Comparison of ENCODE assay signal across 12 cellular contexts in genomic region chr19:40413291-40413994, GRCh38. TPM values are rescaled to one million over a fixed set of nuclear protein-coding genes. Genes with fewer than 3 reads are reported as not detected.
A peak's percentile ranks its signal among the peaks of the same experiment; 100 is the strongest.
DNase-seq lines count a peak whose midpoint lies in the region; ATAC-seq and TF ChIP-seq lines count a peak whose summit lies in the region.
"Had no signal": no experiment of that assay in that cellular context is flagged by ENCODE, and none has a peak within 500 bp of the region (broad histone marks: within the 10 kb centered on the region; RNA-seq: fewer than 3 reads in every experiment).

TSS of gene PRX (minus strand) at chr19:40413378. CDS start at chr19:40407932, 5,446 bp downstream.

- no peak within 1 kb of the TSS for H3K4me3 ChIP-seq in Jurkat, Clone E6-1 (ENCODE audit: low read length)
- no peak within 1 kb of the TSS for H3K4me3 ChIP-seq in endodermal cell (ENCODE audit: low read length)
- H3K4me3 ChIP-seq: SJSA1 had no signal

- H3K27me3 ChIP-seq in endodermal cell (ENCODE audit: control insufficient read depth, insufficient read depth, low read length, poor library complexity, severe bottlenecking): no peaks in the 10 kb centered on the region
- H3K27me3 ChIP-seq: SJSA1 had no signal

- H3K27ac ChIP-seq in endodermal cell (ENCODE audit: low read depth, low read length): no peak within 1 kb of the TSS
- H3K27ac ChIP-seq: SJSA1 had no signal

- ATAC-seq in GM21786 (IDR thresholded peaks at IDR 0.05; ENCODE audit: unreplicated experiment): no peak

- H3K9me3 Mint-ChIP-seq in endodermal cell: no peaks in the 10 kb centered on the region
- no peaks in the 10 kb centered on the region for H3K9me3 Mint-ChIP-seq in mesothelial cell of epicardium
- H3K9me3 Mint-ChIP-seq: memory B cell had no signal

- 52 to 59% methylated on average over 12 to 18 of the region's 20 CpGs for WGBS in endodermal cell (ENCODE audit: insufficient coverage in 1 of 2, insufficient read length in 1 of 2), 2 experiments

- H3K9ac ChIP-seq in endodermal cell (ENCODE audit: extremely low read depth, low read length, poor library complexity, severe bottlenecking): no peak within 1 kb of the TSS

- no peaks in the 10 kb centered on the region for H3K36me3 ChIP-seq in endodermal cell (ENCODE audit: control insufficient read depth, insufficient read depth, low read length)
- H3K36me3 ChIP-seq: SJSA1 had no signal

- no peaks in the 10 kb centered on the region for H3K4me1 ChIP-seq in endodermal cell (ENCODE audit: control insufficient read depth, insufficient read depth, low read length)

- TF ChIP-seq CTCF in endodermal cell (conservative IDR thresholded peaks at IDR 0.05) (no peak), mesothelial cell of epicardium (IDR thresholded peaks at IDR 0.05; ENCODE audit: unreplicated experiment) (no peak)

- no peaks in the 10 kb centered on the region for H3K27me3 Mint-ChIP-seq in endodermal cell (ENCODE audit: insufficient read depth)
- no peaks in the 10 kb centered on the region for H3K27me3 Mint-ChIP-seq in mesothelial cell of epicardium (ENCODE audit: low read depth)
- H3K27me3 Mint-ChIP-seq: memory B cell had no signal

- H3K4me3 Mint-ChIP-seq in endodermal cell: no peak within 1 kb of the TSS
- peak within 1 kb of the TSS; percentile 40 for H3K4me3 Mint-ChIP-seq in mesothelial cell of epicardium
- H3K4me3 Mint-ChIP-seq: memory B cell had no signal

- peak; percentile 42 for DNase-seq in D341Med (ENCODE audit: low spot score)
- DNase-seq in Jurkat, Clone E6-1 (ENCODE audit: low read depth, low spot score): peak; percentile 32
- DNase-seq in endodermal cell: peak; percentile 89
- DNase-seq in mesothelial cell of epicardium (ENCODE audit: low spot score in 2 of 2, unreplicated experiment in 2 of 2): no peak
- no peak for DNase-seq in SHP77 treated with DMSO at 0.1 percent for 48 hours (lab: John Stamatoyannopoulos, UW)
- DNase-seq in stimulated activated CD4-positive, alpha-beta T cell treated with anti-CD3 and anti-CD28 coated beads, Interleukin-2, amount 100 ng/mL, for 24 hours: no peak
- DNase-seq in AG20443 (ENCODE audit: low spot score): no peak
- DNase-seq: Karpas-422 had no signal

- H3K4me1 Mint-ChIP-seq in endodermal cell (peaks cover 5% of the 10 kb centered on the region), mesothelial cell of epicardium (peaks cover 12% of the 10 kb centered on the region)

- H3K27ac Mint-ChIP-seq in endodermal cell (peak within 1 kb of the TSS; percentile 46), mesothelial cell of epicardium (peak within 1 kb of the TSS; percentile 90)
- H3K27ac Mint-ChIP-seq: memory B cell had no signal

- no peaks in the 10 kb centered on the region for H3K9me3 ChIP-seq in endodermal cell (ENCODE audit: control insufficient read depth, low read length)
- H3K9me3 ChIP-seq: SJSA1 had no signal

- no peaks in the 10 kb centered on the region for H3K36me3 Mint-ChIP-seq in endodermal cell (ENCODE audit: low read depth)
- H3K36me3 Mint-ChIP-seq in mesothelial cell of epicardium: no peaks in the 10 kb centered on the region
- H3K36me3 Mint-ChIP-seq: CD14-positive monocyte, memory B cell had no signal

RNA-seq across cellular contexts. Expression of gene PRX, which starts in this region (rescaled TPM):
- 3.0 TPM for polyA plus RNA-seq in Jurkat, Clone E6-1 (2012; ENCODE audit: insufficient read depth, insufficient read length)
- total RNA-seq in endodermal cell (1 to 10 TPM; 3.3 to 6.4 TPM), mesothelial cell of epicardium (4.7 to 5.2 TPM (median 5.2 TPM) in 3 replicates)
- 4.4 TPM for polyA plus RNA-seq in endodermal cell (2013, experiment 1 of 2)
- 3.6 TPM for polyA plus RNA-seq in endodermal cell (2013, experiment 2 of 2)

Comparison
In these comparisons a context has a peak if more than half of its experiments do, and no peak if none do; other contexts are left out.
1. DNase-seq: peak in D341Med (single experiment), Jurkat, Clone E6-1 (single experiment) and endodermal cell (single experiment); none in mesothelial cell of epicardium (0 of 2), SHP77 treated with DMSO at 0.1 percent for 48 hours (single experiment), stimulated activated CD4-positive, alpha-beta T cell treated with anti-CD3 and anti-CD28 coated beads, Interleukin-2, amount 100 ng/mL, for 24 hours (0 of 2) and AG20443 (single experiment).